2 cellular contexts compared by ENCODE assay signal in genomic region chr3:129398803-129399144, GRCh38.
A peak's percentile ranks its signal among the peaks of the same experiment; 100 is the strongest.
TF ChIP-seq lines count a peak whose summit lies in the region.

No MANE protein-coding gene starts in this region.

TF ChIP-seq in HCT116, 20 proteins besides CTCF, POLR2A, EP300 and RAD21:
- TF ChIP-seq ELF1 (IDR thresholded peaks at IDR 0.05; ENCODE audit: borderline replicate concordance, low read depth) (no peak), ZFX (IDR thresholded peaks at IDR 0.05) (peak; percentile 46)

TF ChIP-seq in SK-N-SH, 30 proteins besides CTCF, POLR2A, EP300 and RAD21:
- TF ChIP-seq TEAD4 (IDR thresholded peaks at IDR 0.05; ENCODE audit: borderline replicate concordance, insufficient read depth): no peak
- no peak for TF ChIP-seq MAX (IDR thresholded peaks at IDR 0.05; ENCODE audit: low read depth)
- no peak for TF ChIP-seq GATA2 (CRISPR knock-in tag; IDR thresholded peaks at IDR 0.05)
- TF ChIP-seq REST (IDR thresholded peaks at IDR 0.05; ENCODE audit: low read depth, low read length): no peak
- TF ChIP-seq ZBTB33 (IDR thresholded peaks at IDR 0.05; ENCODE audit: borderline replicate concordance, low read depth): no peak
- no peak for TF ChIP-seq IRF3 (IDR thresholded peaks at IDR 0.05; ENCODE audit: low read depth, low read length)
- no peak for TF ChIP-seq EZH2phosphoT487 (IDR thresholded peaks at IDR 0.05; ENCODE audit: borderline replicate concordance, low read depth)
- TF ChIP-seq MXI1 (IDR thresholded peaks at IDR 0.05; ENCODE audit: low read depth, low read length): no peak
- TF ChIP-seq PBX3 (IDR thresholded peaks at IDR 0.05): no peak
- TF ChIP-seq SIN3A (IDR thresholded peaks at IDR 0.05; ENCODE audit: borderline replicate concordance, low read depth, low read length): no peak
- no peak for TF ChIP-seq FOXJ3 (CRISPR knock-in tag; IDR thresholded peaks at IDR 0.05)
- TF ChIP-seq CHD2 (IDR thresholded peaks at IDR 0.05; ENCODE audit: low read length, partially characterized antibody): no peak
- TF ChIP-seq MEF2A (IDR thresholded peaks at IDR 0.05; ENCODE audit: borderline replicate concordance, low read depth): no peak
- no peak for TF ChIP-seq USF2 (IDR thresholded peaks at IDR 0.05; ENCODE audit: borderline replicate concordance, low read depth, low read length)
- no peak for TF ChIP-seq RCOR1 (IDR thresholded peaks at IDR 0.05; ENCODE audit: low read length)
- no peak for TF ChIP-seq GABPA (IDR thresholded peaks at IDR 0.05; ENCODE audit: low read depth)
